Comparison of ENCODE assay signal across 19 cellular contexts in genomic region chr2:241159116-241159515, GRCh38.
"Had no signal": no experiment of that assay in that cellular context is flagged by ENCODE, and none has a peak within 500 bp of the region (broad histone marks: within the 10 kb centered on the region; RNA-seq: fewer than 3 reads in every experiment).

No MANE protein-coding gene starts in this region.

- H3K9me3 Mint-ChIP-seq: effector memory CD8-positive, alpha-beta T cell; naive B cell; nephron; stimulated activated naive CD8-positive, alpha-beta T cell treated with anti-CD3 and anti-CD28 coated beads, Interleukin-15, Interleukin-2, amounts not matched to agents 100 ng/mL and 50 ng/mL, for 24 hours had no signal

- ATAC-seq: effector memory CD8-positive, alpha-beta T cell; left colon; left ventricle myocardium superior had no signal

- H3K9me3 ChIP-seq: right atrium auricular region, sigmoid colon, tibial artery, upper lobe of left lung, uterus had no signal

- H3K36me3 ChIP-seq: uterus had no signal

- H3K4me3 ChIP-seq: hepatocyte, right atrium auricular region, sigmoid colon, skin epidermis, tibial artery, upper lobe of left lung, uterus had no signal

- H3K4me1 Mint-ChIP-seq: nephron had no signal

- H3K9ac ChIP-seq: parathyroid adenoma had no signal

- H3K4me3 Mint-ChIP-seq: effector memory CD8-positive, alpha-beta T cell; naive B cell; nephron; stimulated activated naive CD8-positive, alpha-beta T cell treated with anti-CD3 and anti-CD28 coated beads, Interleukin-15, Interleukin-2, amounts not matched to agents 100 ng/mL and 50 ng/mL, for 24 hours had no signal

- H3K27me3 ChIP-seq: hepatocyte, right atrium auricular region, sigmoid colon, tibial artery, upper lobe of left lung, uterus had no signal

- DNase-seq: effector memory CD8-positive, alpha-beta T cell; erythroblast; foreskin melanocyte; left colon; left ventricle myocardium superior; naive B cell; occipital lobe; sigmoid colon; stimulated activated CD4-positive, alpha-beta T cell treated with anti-CD3 and anti-CD28 coated beads, Interleukin-12 subunit alpha, Interleukin-12 subunit beta, amount 100 ng/mL, for 4 hours; tibial artery; upper lobe of left lung; uterus had no signal

- H3K27ac Mint-ChIP-seq: effector memory CD8-positive, alpha-beta T cell; nephron; stimulated activated naive CD8-positive, alpha-beta T cell treated with anti-CD3 and anti-CD28 coated beads, Interleukin-15, Interleukin-2, amounts not matched to agents 100 ng/mL and 50 ng/mL, for 24 hours had no signal

- H3K27me3 Mint-ChIP-seq: effector memory CD8-positive, alpha-beta T cell; naive B cell; stimulated activated naive CD8-positive, alpha-beta T cell treated with anti-CD3 and anti-CD28 coated beads, Interleukin-15, Interleukin-2, amounts not matched to agents 100 ng/mL and 50 ng/mL, for 24 hours had no signal

- FAIRE-seq: endothelial cell of umbilical vein had no signal

- H3K27ac ChIP-seq: hepatocyte, parathyroid adenoma, right atrium auricular region, sigmoid colon, skin epidermis, tibial artery, upper lobe of left lung, uterus had no signal
